In genomic region chr6:83708546-83708969, GRCh38 we compare ENCODE assay signal across 7 cellular contexts. TPM values are rescaled to one million over a fixed set of nuclear protein-coding genes. Genes with fewer than 3 reads are reported as not detected.
A peak's percentile ranks its signal among the peaks of the same experiment; 100 is the strongest.
DNase-seq lines count a peak whose midpoint lies in the region; ATAC-seq and TF ChIP-seq lines count a peak whose summit lies in the region.

No MANE protein-coding gene starts in this region.

- H3K36me3 ChIP-seq in RWPE2 (ENCODE audit: low read depth): no peaks in the 10 kb centered on the region
- H3K36me3 ChIP-seq in PC-9 (ENCODE audit: low read depth): no peaks in the 10 kb centered on the region

- peaks cover 55% of the 10 kb centered on the region for H3K27me3 ChIP-seq in RWPE2 (ENCODE audit: insufficient read depth, poor library complexity, severe bottlenecking)
- no peaks in the 10 kb centered on the region for H3K27me3 ChIP-seq in PC-9 (ENCODE audit: insufficient read depth, low read depth)

- peaks cover 2% of the 10 kb centered on the region for H3K9me3 ChIP-seq in RWPE2 (ENCODE audit: severe bottlenecking)
- no peaks in the 10 kb centered on the region for H3K9me3 ChIP-seq in PC-9 (ENCODE audit: insufficient read depth, low read depth)

- POLR2A ChIA-PET in PC-9 (lab: Charles Lee; ENCODE audit: unreplicated experiment): no interaction called here

- no peaks in the 10 kb centered on the region for H3F3A ChIP-seq in PC-9 (ENCODE audit: insufficient read depth, low read depth)

- TF ChIP-seq CTCF in RWPE2 (IDR thresholded peaks at IDR 0.05; ENCODE audit: poor library complexity, severe bottlenecking) (no peak), retinal pigment epithelial cell (conservative IDR thresholded peaks at IDR 0.05; ENCODE audit: low read depth, low read length) (no peak), PC-9 (conservative IDR thresholded peaks at IDR 0.05) (no peak)

- CTCF ChIA-PET in PC-9 (lab: Charles Lee): no interaction called here

- peak overlapping the region; percentile 40 for H3K4me3 ChIP-seq in RWPE2 (ENCODE audit: severe bottlenecking)
- peak overlapping the region; percentile 63 for H3K4me3 ChIP-seq in retinal pigment epithelial cell (ENCODE audit: low read length)
- H3K4me3 ChIP-seq in PC-9: no peak overlapping the region

- no TSS peak for BruUV-seq in PC-9 (replicated peaks; lab: Mats Ljungman, UMichigan)

- H3K9me2 ChIP-seq in PC-9 (ENCODE audit: insufficient read depth): no peaks in the 10 kb centered on the region

- ATAC-seq in GM19463 (IDR thresholded peaks at IDR 0.05; ENCODE audit: unreplicated experiment) (peak; percentile 50), RWPE2 (ENCODE audit: low read depth) (peak; percentile 71)

- H3K4me1 ChIP-seq in RWPE2 (ENCODE audit: insufficient read depth, poor library complexity, severe bottlenecking) (no peaks in the 10 kb centered on the region), PC-9 (replicated peaks; ENCODE audit: insufficient read depth) (no peaks in the 10 kb centered on the region)

- H3K79me2 ChIP-seq in PC-9 (ENCODE audit: low read depth): no peaks in the 10 kb centered on the region

- DNase-seq in RWPE2 (ENCODE audit: low spot score): no peak
- peak; percentile 11 for DNase-seq in globus pallidus (ENCODE audit: low spot score)
- DNase-seq in retinal pigment epithelial cell (ENCODE audit: low read depth): no peak
- no peak for DNase-seq in mucosa of gallbladder (ENCODE audit: low spot score)
- DNase-seq in MV-4-11 (lab: John Stamatoyannopoulos, UW): no peak
- DNase-seq in PC-9: no peak

- H4K20me1 ChIP-seq in PC-9 (ENCODE audit: insufficient read depth): no peaks in the 10 kb centered on the region

- H2AFZ ChIP-seq in PC-9: no peak overlapping the region

- H3K4me2 ChIP-seq in PC-9: no peak overlapping the region

- intact Hi-C loops in PC-9 (cut with micrococcal nuclease; ENCODE audit: unreplicated experiment): no loop called here

- H3K27ac ChIP-seq in RWPE2 (ENCODE audit: poor library complexity, severe bottlenecking) (no peak overlapping the region), PC-9 (no peak overlapping the region)

RNA-seq across cellular contexts. Expression of gene SNAP91, which starts 0.3 kb away (rescaled TPM):
- total RNA-seq in mucosa of gallbladder (2.5 TPM), PC-9 (2021) (not detected in 2 replicates)
